14 cellular contexts compared by ENCODE assay signal in the genomic region with DNA sequence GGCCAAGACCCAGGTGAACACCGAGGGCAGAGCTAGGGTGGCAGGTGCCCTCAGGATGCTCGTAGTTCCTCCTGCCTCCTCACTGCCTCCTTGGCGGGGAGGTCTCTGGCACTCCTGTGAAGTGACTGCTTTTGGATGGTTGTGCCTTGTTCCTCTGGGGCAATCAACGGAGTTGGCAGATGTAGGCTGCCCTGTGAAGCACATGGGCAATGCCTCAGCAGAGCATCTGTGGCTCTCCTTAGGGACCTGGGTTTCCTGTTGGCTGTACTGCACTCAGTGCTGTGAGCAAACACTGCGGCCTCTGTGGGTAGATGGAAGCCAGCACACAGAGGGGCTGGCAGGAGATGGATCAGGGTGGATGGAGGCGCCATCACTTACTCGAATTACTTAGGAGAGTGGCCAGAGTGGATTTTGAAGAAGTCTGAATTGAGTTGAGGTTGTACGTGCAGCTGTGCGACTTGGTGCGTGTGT.
A peak's percentile ranks its signal among the peaks of the same experiment; 100 is the strongest.
DNase-seq lines count a peak whose midpoint lies in the region; ATAC-seq and TF ChIP-seq lines count a peak whose summit lies in the region.
"Had no signal": no experiment of that assay in that cellular context is flagged by ENCODE, and none has a peak within 500 bp of the region (broad histone marks: within the 10 kb centered on the region; RNA-seq: fewer than 3 reads in every experiment).

No MANE protein-coding gene starts in this region.

- H3K9me3 ChIP-seq in adipocyte (ENCODE audit: control insufficient read depth, low read length) (peaks cover 14% of the 10 kb centered on the region), mucosa of descending colon (peaks cover 3% of the 10 kb centered on the region), upper lobe of right lung (no peaks in the 10 kb centered on the region)
- H3K9me3 ChIP-seq: neutrophil had no signal

- H3K4me1 Mint-ChIP-seq in activated CD8-positive, alpha-beta memory T cell treated with anti-CD3 and anti-CD28 coated beads, Interleukin-2, amount 10 ng/mL, durations not matched to agents 7 days and 5 days: no peaks in the 10 kb centered on the region
- no peaks in the 10 kb centered on the region for H3K4me1 Mint-ChIP-seq in activated CD4-positive, alpha-beta T cell treated with anti-CD3 and anti-CD28 coated beads, Interleukin-2, amount 10 ng/mL, durations not matched to agents 24 days and 14 days
- H3K4me1 Mint-ChIP-seq: central memory CD8-positive, alpha-beta T cell had no signal

- no peaks in the 10 kb centered on the region for H3K36me3 Mint-ChIP-seq in activated CD8-positive, alpha-beta memory T cell treated with anti-CD3 and anti-CD28 coated beads, Interleukin-2, amount 10 ng/mL, durations not matched to agents 7 days and 5 days
- H3K36me3 Mint-ChIP-seq in activated CD4-positive, alpha-beta T cell treated with anti-CD3 and anti-CD28 coated beads, Interleukin-2, amount 10 ng/mL, durations not matched to agents 24 days and 14 days (ENCODE audit: low read depth): no peaks in the 10 kb centered on the region

- CTCF ChIA-PET in activated CD8-positive, alpha-beta memory T cell treated with anti-CD3 and anti-CD28 coated beads, Interleukin-2, amount 10 ng/mL, durations not matched to agents 7 days and 5 days (lab: Charles Lee): no interaction called here

- peak overlapping the region; percentile 3 for H3K9ac ChIP-seq in adipocyte (ENCODE audit: low read length)

- H3K4me3 ChIP-seq in adipocyte (ENCODE audit: low read length) (no peak overlapping the region), mucosa of descending colon (no peak overlapping the region), upper lobe of right lung (no peak overlapping the region)

- no peaks in the 10 kb centered on the region for H3K27me3 Mint-ChIP-seq in activated CD8-positive, alpha-beta memory T cell treated with anti-CD3 and anti-CD28 coated beads, Interleukin-2, amount 10 ng/mL, durations not matched to agents 7 days and 5 days
- no peaks in the 10 kb centered on the region for H3K27me3 Mint-ChIP-seq in activated CD4-positive, alpha-beta T cell treated with anti-CD3 and anti-CD28 coated beads, Interleukin-2, amount 10 ng/mL, durations not matched to agents 24 days and 14 days
- H3K27me3 Mint-ChIP-seq: central memory CD8-positive, alpha-beta T cell had no signal

- peak; percentile 27 for ATAC-seq in activated CD8-positive, alpha-beta memory T cell treated with anti-CD3 and anti-CD28 coated beads, Interleukin-2, amount 10 ng/mL, durations not matched to agents 7 days and 5 days
- ATAC-seq in mucosa of descending colon: no peak
- ATAC-seq in upper lobe of right lung: peak; percentile 25
- ATAC-seq in GM21529 (IDR thresholded peaks at IDR 0.05; ENCODE audit: unreplicated experiment): no peak
- ATAC-seq in HG02571 (IDR thresholded peaks at IDR 0.05; ENCODE audit: unreplicated experiment): no peak
- ATAC-seq: stimulated activated naive CD8-positive, alpha-beta T cell treated with anti-CD3 and anti-CD28 coated beads, Interleukin-15, Interleukin-2, amounts not matched to agents 100 U/mL and 50 U/mL, for 24 hours had no signal

- no peak overlapping the region for H3K4me3 Mint-ChIP-seq in activated CD8-positive, alpha-beta memory T cell treated with anti-CD3 and anti-CD28 coated beads, Interleukin-2, amount 10 ng/mL, durations not matched to agents 7 days and 5 days
- no peak overlapping the region for H3K4me3 Mint-ChIP-seq in activated CD4-positive, alpha-beta T cell treated with anti-CD3 and anti-CD28 coated beads, Interleukin-2, amount 10 ng/mL, durations not matched to agents 24 days and 14 days
- H3K4me3 Mint-ChIP-seq: activated T-helper 1 cell treated with anti-CD3 and anti-CD28 coated beads, Interleukin-12 subunit alpha, Interleukin-12 subunit beta, Interleukin-2, Interleukin-4 antibody, amounts not matched to agents 30 ng/mL and 10 ng/mL and 1 ng/mL, durations not matched to agents 14 hours and 24 hours and 36 hours; central memory CD8-positive, alpha-beta T cell had no signal

- H3K27me3 ChIP-seq in adipocyte (replicated peaks; ENCODE audit: control insufficient read depth, insufficient read depth, low read length) (peaks cover 4% of the 10 kb centered on the region), upper lobe of right lung (no peaks in the 10 kb centered on the region)

- TF ChIP-seq CTCF in mucosa of descending colon (IDR thresholded peaks at IDR 0.05): no peak
- TF ChIP-seq CTCF in upper lobe of right lung (IDR thresholded peaks at IDR 0.05): no peak

- H3K9me3 Mint-ChIP-seq in activated CD8-positive, alpha-beta memory T cell treated with anti-CD3 and anti-CD28 coated beads, Interleukin-2, amount 10 ng/mL, durations not matched to agents 7 days and 5 days (ENCODE audit: low read depth): no peaks in the 10 kb centered on the region
- no peaks in the 10 kb centered on the region for H3K9me3 Mint-ChIP-seq in activated CD4-positive, alpha-beta T cell treated with anti-CD3 and anti-CD28 coated beads, Interleukin-2, amount 10 ng/mL, durations not matched to agents 24 days and 14 days
- H3K9me3 Mint-ChIP-seq: activated T-helper 1 cell treated with anti-CD3 and anti-CD28 coated beads, Interleukin-12 subunit alpha, Interleukin-12 subunit beta, Interleukin-2, Interleukin-4 antibody, amounts not matched to agents 30 ng/mL and 10 ng/mL and 1 ng/mL, durations not matched to agents 14 hours and 24 hours and 36 hours; central memory CD8-positive, alpha-beta T cell had no signal

- DNase-seq in activated CD8-positive, alpha-beta memory T cell treated with anti-CD3 and anti-CD28 coated beads, Interleukin-2, amount 10 ng/mL, durations not matched to agents 7 days and 5 days: peak; percentile 31
- DNase-seq in activated CD8-positive, alpha-beta memory T cell treated with anti-CD3 and anti-CD28 coated beads for 24 hours: no peak
- DNase-seq in adipocyte (ENCODE audit: low read depth) (no peak), mucosa of descending colon (peak in 2 of 3 donors; percentile 6 to 25), upper lobe of right lung (peak; percentile 38)
- DNase-seq in activated CD4-positive, alpha-beta T cell treated with anti-CD3 and anti-CD28 coated beads, Interleukin-2, amount 10 ng/mL, durations not matched to agents 24 days and 14 days: no peak
- DNase-seq: SIG-M5; stimulated activated naive CD8-positive, alpha-beta T cell treated with anti-CD3 and anti-CD28 coated beads, Interleukin-15, Interleukin-2, amounts not matched to agents 100 U/mL and 50 U/mL, for 24 hours; WERI-Rb-1 had no signal

- no peaks in the 10 kb centered on the region for H3K36me3 ChIP-seq in adipocyte (ENCODE audit: control insufficient read depth, insufficient read depth, low read length, severe bottlenecking)
- H3K36me3 ChIP-seq in mucosa of descending colon (ENCODE audit: low read depth): no peaks in the 10 kb centered on the region
- no peaks in the 10 kb centered on the region for H3K36me3 ChIP-seq in upper lobe of right lung
- H3K36me3 ChIP-seq: neutrophil, WERI-Rb-1 had no signal

- intact Hi-C loops in mucosa of descending colon (cut with DNase I, micrococcal nuclease): no loop called here
- intact Hi-C loops in upper lobe of right lung (cut with DNase I): no loop called here
- intact Hi-C loops in activated CD4-positive, alpha-beta T cell treated with anti-CD3 and anti-CD28 coated beads, Interleukin-2, amount 10 ng/mL, durations not matched to agents 24 days and 14 days (cut with micrococcal nuclease): no loop called here

- H3K27ac ChIP-seq in upper lobe of right lung: no peak overlapping the region
- H3K27ac ChIP-seq: neutrophil, WERI-Rb-1 had no signal

- H3K4me1 ChIP-seq in adipocyte (ENCODE audit: control insufficient read depth, insufficient read depth, low read length) (peaks cover 32% of the 10 kb centered on the region), mucosa of descending colon (ENCODE audit: low read depth) (no peaks in the 10 kb centered on the region), upper lobe of right lung (no peaks in the 10 kb centered on the region)

- no peak overlapping the region for H3K27ac Mint-ChIP-seq in activated CD8-positive, alpha-beta memory T cell treated with anti-CD3 and anti-CD28 coated beads, Interleukin-2, amount 10 ng/mL, durations not matched to agents 7 days and 5 days
- H3K27ac Mint-ChIP-seq in activated CD4-positive, alpha-beta T cell treated with anti-CD3 and anti-CD28 coated beads, Interleukin-2, amount 10 ng/mL, durations not matched to agents 24 days and 14 days: no peak overlapping the region
- H3K27ac Mint-ChIP-seq: activated T-helper 1 cell treated with anti-CD3 and anti-CD28 coated beads, Interleukin-12 subunit alpha, Interleukin-12 subunit beta, Interleukin-2, Interleukin-4 antibody, amounts not matched to agents 30 ng/mL and 10 ng/mL and 1 ng/mL, durations not matched to agents 14 hours and 24 hours and 36 hours had no signal

Comparison
In these comparisons a context has a peak if more than half of its experiments do, and no peak if none do; other contexts are left out.
1. DNase-seq: peak in activated CD8-positive, alpha-beta memory T cell treated with anti-CD3 and anti-CD28 coated beads, Interleukin-2, amount 10 ng/mL, durations not matched to agents 7 days and 5 days (single experiment), mucosa of descending colon (2 of 3) and upper lobe of right lung (single experiment); none in activated CD8-positive, alpha-beta memory T cell treated with anti-CD3 and anti-CD28 coated beads for 24 hours (single experiment), adipocyte (single experiment) and activated CD4-positive, alpha-beta T cell treated with anti-CD3 and anti-CD28 coated beads, Interleukin-2, amount 10 ng/mL, durations not matched to agents 24 days and 14 days (single experiment).
2. ATAC-seq: peak in activated CD8-positive, alpha-beta memory T cell treated with anti-CD3 and anti-CD28 coated beads, Interleukin-2, amount 10 ng/mL, durations not matched to agents 7 days and 5 days (single experiment) and upper lobe of right lung (single experiment); none in mucosa of descending colon (single experiment), GM21529 (single experiment) and HG02571 (single experiment).